17 cellular contexts compared by ENCODE assay signal in genomic region chr3:137020315-137020714, GRCh38.
A peak's percentile ranks its signal among the peaks of the same experiment; 100 is the strongest.
DNase-seq lines count a peak whose midpoint lies in the region; ATAC-seq and TF ChIP-seq lines count a peak whose summit lies in the region.
"Had no signal": no experiment of that assay in that cellular context is flagged by ENCODE, and none has a peak within 500 bp of the region (broad histone marks: within the 10 kb centered on the region; RNA-seq: fewer than 3 reads in every experiment).

No MANE protein-coding gene starts in this region.

- H3K4me1 ChIP-seq in GM23338 (ENCODE audit: insufficient read depth) = no peaks in the 10 kb centered on the region
- peaks cover 8% of the 10 kb centered on the region for H3K4me1 ChIP-seq in neural progenitor cell
- H3K4me1 ChIP-seq in adrenal gland (replicated peaks in 1 of 2) = no peaks in the 10 kb centered on the region

- H2AFZ ChIP-seq in GM23338 (no peak overlapping the region), neural progenitor cell (replicated peaks) (no peak overlapping the region)

- TF ChIP-seq CTCF in GM23338 (conservative IDR thresholded peaks at IDR 0.05; ENCODE audit: low read depth in 2 of 2) (no peak), neural progenitor cell (IDR thresholded peaks at IDR 0.05) (no peak), adrenal gland (IDR thresholded peaks at IDR 0.05) (no peak)

- DNase-seq in GM23338 (ENCODE audit: low spot score) (peak; percentile 14), NCI-H446 (lab: John Stamatoyannopoulos, UW) (peak; percentile 8 to 58), globus pallidus (ENCODE audit: low spot score) (peak; percentile 20), neural progenitor cell (ENCODE audit: low spot score) (peak; percentile 29), adrenal gland (no peak), inferior parietal cortex (ENCODE audit: extremely low spot score) (no peak)
- DNase-seq in activated CD4-positive, alpha-beta T cell treated with anti-CD3 and anti-CD28 coated beads for 36 hours = no peak
- DNase-seq: CD4-positive, alpha-beta T cell; DMS153; GF-D8; GOT3; MV-4-11; NCI-H187; OCI-M1; SHP77; SK-N-SH had no signal

- peaks cover 4% of the 10 kb centered on the region for H3K4me1 Mint-ChIP-seq in GM23338
- H3K4me1 Mint-ChIP-seq in neural progenitor cell = peaks cover 15% of the 10 kb centered on the region
- no peaks in the 10 kb centered on the region for H3K4me1 Mint-ChIP-seq in activated CD4-positive, alpha-beta T cell treated with anti-CD3 and anti-CD28 coated beads for 36 hours

- no peaks in the 10 kb centered on the region for H3K9me3 ChIP-seq in neural progenitor cell (ENCODE audit: low read depth)
- no peaks in the 10 kb centered on the region for H3K9me3 ChIP-seq in adrenal gland (replicated peaks in 1 of 3)
- H3K9me3 ChIP-seq: SK-N-SH had no signal

- 0 out of 2 replicates have a peak, but pooled peaks cover 5% of the 10 kb centered on the region for H3K9me2 ChIP-seq in GM23338 (ENCODE audit: insufficient read depth)
- H3K9me2 ChIP-seq: SK-N-SH had no signal

- no peak overlapping the region for H3K4me3 ChIP-seq in GM23338
- H3K4me3 ChIP-seq in neural progenitor cell = no peak overlapping the region
- H3K4me3 ChIP-seq in adrenal gland = no peak overlapping the region
- H3K4me3 ChIP-seq: K562 had no signal

- H3K27ac ChIP-seq in GM23338 (ENCODE audit: low read depth) = no peak overlapping the region
- no peak overlapping the region for H3K27ac ChIP-seq in neural progenitor cell
- H3K27ac ChIP-seq in adrenal gland = no peak overlapping the region

- H3K36me3 ChIP-seq in GM23338 (ENCODE audit: insufficient read depth) = no peaks in the 10 kb centered on the region
- H3K36me3 ChIP-seq in neural progenitor cell = no peaks in the 10 kb centered on the region
- no peaks in the 10 kb centered on the region for H3K36me3 ChIP-seq in adrenal gland (replicated peaks in 1 of 2)

- H3K9ac ChIP-seq in neural progenitor cell = no peak overlapping the region
- H3K9ac ChIP-seq: SK-N-SH had no signal

- intact Hi-C loops in adrenal gland (cut with DNase I) = no loop called here
- intact Hi-C loops in activated CD4-positive, alpha-beta T cell treated with anti-CD3 and anti-CD28 coated beads for 36 hours (cut with DNase I, micrococcal nuclease) = no loop called here

- H3K27ac Mint-ChIP-seq in GM23338 (no peak overlapping the region), neural progenitor cell (no peak overlapping the region)
- no peak overlapping the region for H3K27ac Mint-ChIP-seq in activated CD4-positive, alpha-beta T cell treated with anti-CD3 and anti-CD28 coated beads for 36 hours
- H3K27ac Mint-ChIP-seq: CD4-positive, alpha-beta T cell had no signal

- H3K9me3 Mint-ChIP-seq in GM23338 = no peaks in the 10 kb centered on the region; the same call in 2 of the 3 replicates
- H3K9me3 Mint-ChIP-seq in neural progenitor cell = no peaks in the 10 kb centered on the region
- H3K9me3 Mint-ChIP-seq in activated CD4-positive, alpha-beta T cell treated with anti-CD3 and anti-CD28 coated beads for 36 hours (ENCODE audit: low read depth) = no peaks in the 10 kb centered on the region
- H3K9me3 Mint-ChIP-seq: CD4-positive, alpha-beta T cell had no signal

- H3F3A ChIP-seq in GM23338 (replicated peaks; ENCODE audit: low read depth) (no peaks in the 10 kb centered on the region), neural progenitor cell (ENCODE audit: low read depth) (no peaks in the 10 kb centered on the region)

- H3K27me3 Mint-ChIP-seq in GM23338 (ENCODE audit: insufficient read depth, low read depth, poor library complexity) (no peaks in the 10 kb centered on the region), neural progenitor cell (ENCODE audit: insufficient read depth, low read depth) (no peaks in the 10 kb centered on the region)
- H3K27me3 Mint-ChIP-seq in activated CD4-positive, alpha-beta T cell treated with anti-CD3 and anti-CD28 coated beads for 36 hours = no peaks in the 10 kb centered on the region
- H3K27me3 Mint-ChIP-seq: CD4-positive, alpha-beta T cell had no signal

- H3K27me3 ChIP-seq in GM23338 (ENCODE audit: insufficient read depth) (no peaks in the 10 kb centered on the region), neural progenitor cell (no peaks in the 10 kb centered on the region), adrenal gland (no peaks in the 10 kb centered on the region)

- H3K4me2 ChIP-seq in GM23338 = no peak overlapping the region
- peak overlapping the region; percentile 34 for H3K4me2 ChIP-seq in neural progenitor cell
- H3K4me2 ChIP-seq: SK-N-SH had no signal

- CTCF ChIA-PET in activated CD4-positive, alpha-beta T cell treated with anti-CD3 and anti-CD28 coated beads for 36 hours (lab: Charles Lee) = interaction anchor here (0.6 to 1.5 kb wide), 4 partner anchors 12 to 978 kb away, joined by 3 to 5 read pairs (median 3); no protein-coding TSS in a partner anchor

- H3K79me2 ChIP-seq in GM23338 (replicated peaks; ENCODE audit: insufficient read depth) (no peaks in the 10 kb centered on the region), neural progenitor cell (ENCODE audit: low read depth) (no peaks in the 10 kb centered on the region)

- POLR2A ChIA-PET in activated CD4-positive, alpha-beta T cell treated with anti-CD3 and anti-CD28 coated beads for 36 hours (lab: Charles Lee) = interaction anchor here (0.6 to 0.7 kb wide), 3 partner anchors 22 to 274 kb away, joined by 3 to 6 read pairs (median 5); no protein-coding TSS in a partner anchor

- H3K4me3 Mint-ChIP-seq in GM23338 (no peak overlapping the region), neural progenitor cell (no peak overlapping the region)
- H3K4me3 Mint-ChIP-seq in activated CD4-positive, alpha-beta T cell treated with anti-CD3 and anti-CD28 coated beads for 36 hours = no peak overlapping the region
- H3K4me3 Mint-ChIP-seq: CD4-positive, alpha-beta T cell had no signal

- ATAC-seq in GM23338 = peak; percentile 37; the same call in 1 of the 3 replicates
- ATAC-seq in activated CD4-positive, alpha-beta T cell treated with anti-CD3 and anti-CD28 coated beads for 36 hours = no peak
- ATAC-seq: K562 had no signal

- H3K36me3 Mint-ChIP-seq in GM23338 (ENCODE audit: low read depth) (no peaks in the 10 kb centered on the region), neural progenitor cell (no peaks in the 10 kb centered on the region)
- no peaks in the 10 kb centered on the region for H3K36me3 Mint-ChIP-seq in activated CD4-positive, alpha-beta T cell treated with anti-CD3 and anti-CD28 coated beads for 36 hours (ENCODE audit: low read depth)

- no peaks in the 10 kb centered on the region for H4K20me1 ChIP-seq in GM23338 (replicated peaks; ENCODE audit: insufficient read depth)
- H4K20me1 ChIP-seq in neural progenitor cell (ENCODE audit: low read depth) = no peaks in the 10 kb centered on the region

- TF ChIP-seq POLR2A in adrenal gland (IDR thresholded peaks at IDR 0.05) = no peak

- WGBS in adrenal gland, 4 donors = 57 to 80% (median 68%) methylated on average over 5 of the region's 5 CpGs

TF ChIP-seq in GM23338, 12 proteins besides CTCF, POLR2A, EP300 and RAD21 (continues in another document):
- TF ChIP-seq EZH2 (IDR thresholded peaks at IDR 0.05; ENCODE audit: low read depth, unreplicated experiment) = no peak
- no peak for TF ChIP-seq ZNF331 (CRISPR knock-in tag; IDR thresholded peaks at IDR 0.05; ENCODE audit: low read depth)
- no peak for TF ChIP-seq JUNB (IDR thresholded peaks at IDR 0.05; ENCODE audit: unreplicated experiment)
- TF ChIP-seq ZNF114 (CRISPR knock-in tag; IDR thresholded peaks at IDR 0.05) = no peak
- no peak for TF ChIP-seq EZH2phosphoT487 (IDR thresholded peaks at IDR 0.05; ENCODE audit: unreplicated experiment)

Comparison
In these comparisons a context has a peak if more than half of its experiments do, and no peak if none do; other contexts are left out.
1. DNase-seq: peak in GM23338 (single experiment), NCI-H446 (2 of 2), globus pallidus (single experiment) and neural progenitor cell (single experiment); none in adrenal gland (0 of 7), activated CD4-positive, alpha-beta T cell treated with anti-CD3 and anti-CD28 coated beads for 36 hours (single experiment) and inferior parietal cortex (single experiment).